ENCODE assay signal across 25 cellular contexts in the genomic region with DNA sequence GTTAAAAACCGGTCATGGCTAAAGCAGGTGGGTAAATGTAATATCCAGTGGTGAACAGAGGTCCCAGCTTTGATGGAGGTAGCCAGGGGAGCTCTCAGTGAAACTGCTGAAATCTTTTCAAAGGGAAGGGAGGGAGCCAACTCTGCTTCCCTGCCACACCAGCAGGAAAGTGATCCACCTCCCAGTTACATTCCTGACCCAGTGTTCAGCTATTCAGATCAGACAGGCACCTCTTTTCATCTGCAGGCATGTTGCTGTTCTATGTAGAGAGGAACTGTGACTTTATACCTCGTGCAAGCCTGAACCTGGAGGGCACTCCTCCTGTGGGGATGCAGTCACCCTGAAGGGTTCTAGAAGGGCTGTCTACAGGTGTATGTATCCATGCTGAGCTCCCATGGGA. TPM values are rescaled to one million over a fixed set of nuclear protein-coding genes. Genes with fewer than 3 reads are reported as not detected.
"Had no signal": no experiment of that assay in that cellular context is flagged by ENCODE, and none has a peak within 500 bp of the region (broad histone marks: within the 10 kb centered on the region; RNA-seq: fewer than 3 reads in every experiment).

No MANE protein-coding gene starts in this region.

- FAIRE-seq: TTC549 had no signal

- H3K27ac ChIP-seq: brain microvascular endothelial cell, esophagus squamous epithelium, gastroesophageal sphincter, lower lobe of right lung, right lobe of liver, skin epidermis, stomach, suprapubic skin, transverse colon, uterus had no signal

- H3K9me3 ChIP-seq: lower lobe of right lung, right lobe of liver, suprapubic skin had no signal

- H3K4me3 ChIP-seq: coronary artery, esophagus squamous epithelium, gastroesophageal sphincter, lower lobe of right lung, right lobe of liver, skin epidermis, stomach, suprapubic skin, transverse colon, uterus had no signal

- ATAC-seq: activated CD8-positive, alpha-beta T cell treated with anti-CD3 and anti-CD28 coated beads, Interleukin-2, amount 10 ng/mL, durations not matched to agents 7 days and 5 days; activated naive CD4-positive, alpha-beta T cell treated with anti-CD3 and anti-CD28 coated beads, Interleukin-2, amount 50 U/mL, for 72 hours; activated T-helper 17 cell treated with anti-CD3 and anti-CD28 coated beads, Interleukin-2, amount 50 U/mL, for 72 hours; gastroesophageal sphincter; left colon; lower lobe of right lung; naive thymus-derived CD4-positive, alpha-beta T cell; right lobe of liver had no signal

- H3K27me3 ChIP-seq: brain microvascular endothelial cell, esophagus squamous epithelium, gastroesophageal sphincter, right lobe of liver, stomach, suprapubic skin, transverse colon, uterus had no signal

- DNase-seq: activated CD4-positive, alpha-beta T cell treated with anti-CD3 and anti-CD28 coated beads for 1 hour; activated CD4-positive, alpha-beta T cell treated with anti-CD3 and anti-CD28 coated beads, Interleukin-2, amount 50 U/mL, for 1 hour; activated CD8-positive, alpha-beta T cell treated with anti-CD3 and anti-CD28 coated beads, Interleukin-2, amount 10 ng/mL, durations not matched to agents 7 days and 5 days; activated T-cell treated with anti-CD3 and anti-CD28 coated beads, Interleukin-2, amount 50 U/mL, for 24 hours; aorta; brain microvascular endothelial cell; esophagus squamous epithelium; head of caudate nucleus; hypothalamus; left colon; lower lobe of right lung; naive thymus-derived CD4-positive, alpha-beta T cell; occipital lobe; right lobe of liver; stimulated activated CD4-positive, alpha-beta T cell treated with anti-CD3 and anti-CD28 coated beads, Interleukin-1b, Interleukin-23, amount 100 ng/mL, for 48 hours; stomach; transverse colon; uterus had no signal

- H3K4me1 ChIP-seq: lower lobe of right lung, right lobe of liver, suprapubic skin, uterus had no signal

- H3K36me3 ChIP-seq: brain microvascular endothelial cell, esophagus squamous epithelium, gastroesophageal sphincter, lower lobe of right lung, right lobe of liver, stomach, suprapubic skin, transverse colon, uterus had no signal

RNA-seq across cellular contexts. Expression of a gene that starts 37.6 kb away (rescaled TPM):
- total RNA-seq: activated CD8-positive, alpha-beta T cell treated with anti-CD3 and anti-CD28 coated beads, Interleukin-2, amount 10 ng/mL, durations not matched to agents 7 days and 5 days; activated naive CD4-positive, alpha-beta T cell treated with anti-CD3 and anti-CD28 coated beads, Interleukin-2, amount 50 U/mL, for 72 hours had no signal
